Comparison of ENCODE assay signal across 1 cellular context in genomic region chr11:78156081-78156844, GRCh38.
TF ChIP-seq lines count a peak whose summit lies in the region.

No MANE protein-coding gene starts in this region.

TF ChIP-seq in HepG2, 621 proteins besides CTCF, POLR2A, EP300 and RAD21 (continued from another document and continues in another):
- TF ChIP-seq TERF1 (CRISPR knock-in tag; IDR thresholded peaks at IDR 0.05) (no peak), HNF1B (CRISPR knock-in tag; IDR thresholded peaks at IDR 0.05) (peak; percentile 76; the same call in 1 of the 2 replicates), ZMAT3 (CRISPR knock-in tag; conservative IDR thresholded peaks at IDR 0.05) (0 out of 2 replicates have a peak, but pooled peaks have one; percentile 24), KDM6A (CRISPR knock-in tag; IDR thresholded peaks at IDR 0.05; ENCODE audit: low read depth) (peak; percentile 87), ATF2 (CRISPR knock-in tag; IDR thresholded peaks at IDR 0.05) (0 out of 2 replicates have a peak, but pooled peaks have one; percentile 77), KDM5A (IDR thresholded peaks at IDR 0.05; ENCODE audit: borderline replicate concordance, low read length) (peak; percentile 29; the same call in 1 of the 2 replicates), KDM4B (CRISPR knock-in tag; IDR thresholded peaks at IDR 0.05) (peak; percentile 92), ELF3 (CRISPR knock-in tag; IDR thresholded peaks at IDR 0.05) (peak; percentile 84), ZNF326 (CRISPR knock-in tag; IDR thresholded peaks at IDR 0.05; ENCODE audit: borderline replicate concordance) (no peak), ZNF431 (CRISPR knock-in tag; IDR thresholded peaks at IDR 0.05; ENCODE audit: borderline replicate concordance, low read depth) (peak; percentile 43; the same call in 1 of the 2 replicates), ZNF543 (CRISPR knock-in tag; IDR thresholded peaks at IDR 0.05) (peak; percentile 63; the same call in 1 of the 2 replicates), SIX4 (CRISPR knock-in tag; IDR thresholded peaks at IDR 0.05) (peak; percentile 71; the same call in 1 of the 2 replicates), ZNF597 (CRISPR knock-in tag; IDR thresholded peaks at IDR 0.05) (no peak), SOX5 (CRISPR knock-in tag; IDR thresholded peaks at IDR 0.05; ENCODE audit: borderline replicate concordance) (peak; percentile 95), TOE1 (CRISPR knock-in tag; IDR thresholded peaks at IDR 0.05) (0 out of 2 replicates have a peak, but pooled peaks have one; percentile 45), NFKBIZ (CRISPR knock-in tag; IDR thresholded peaks at IDR 0.05) (peak; percentile 96), LBX2 (CRISPR knock-in tag; IDR thresholded peaks at IDR 0.05; ENCODE audit: borderline replicate concordance) (no peak), NCOA2 (CRISPR knock-in tag; IDR thresholded peaks at IDR 0.05) (peak; percentile 98), ZBTB38 (CRISPR knock-in tag; IDR thresholded peaks at IDR 0.05) (peak; percentile 76), PHB2 (IDR thresholded peaks at IDR 0.05; ENCODE audit: partially characterized antibody) (no peak), PHF21A (CRISPR knock-in tag; IDR thresholded peaks at IDR 0.05) (peak; percentile 99), ARNTL (CRISPR knock-in tag; IDR thresholded peaks at IDR 0.05) (peak; percentile 75; the same call in 1 of the 2 replicates), SIX1 (CRISPR knock-in tag; IDR thresholded peaks at IDR 0.05; ENCODE audit: borderline replicate concordance) (peak; percentile 53; the same call in 1 of the 2 replicates), ZBTB21 (CRISPR knock-in tag; IDR thresholded peaks at IDR 0.05) (peak; percentile 36; the same call in 1 of the 2 replicates), MAFG (CRISPR knock-in tag; IDR thresholded peaks at IDR 0.05) (peak; percentile 84), REST (IDR thresholded peaks at IDR 0.05; ENCODE audit: borderline replicate concordance in 1 of 2, low read depth in 1 of 2, low read length in 2 of 2) (peak in 1 of 2 experiments; percentile 52; a peak in 1 of 4 replicates), ZKSCAN8 (CRISPR knock-in tag; IDR thresholded peaks at IDR 0.05; ENCODE audit: borderline replicate concordance) (peak; percentile 94), NR2C2 (CRISPR knock-in tag; IDR thresholded peaks at IDR 0.05; ENCODE audit: borderline replicate concordance) (peak; percentile 89), ZNF230 (CRISPR knock-in tag; IDR thresholded peaks at IDR 0.05) (0 out of 2 replicates have a peak, but pooled peaks have one; percentile 55), ZNF609 (CRISPR knock-in tag; IDR thresholded peaks at IDR 0.05; ENCODE audit: borderline replicate concordance) (peak; percentile 96), MIER3 (CRISPR knock-in tag; IDR thresholded peaks at IDR 0.05; ENCODE audit: borderline replicate concordance) (peak; percentile 95; the same call in 1 of the 2 replicates), KAT8 (CRISPR knock-in tag; IDR thresholded peaks at IDR 0.05) (peak; percentile 79), POGZ (CRISPR knock-in tag; IDR thresholded peaks at IDR 0.05) (peak; percentile 86), ZNF343 (CRISPR knock-in tag; IDR thresholded peaks at IDR 0.05) (0 out of 2 replicates have a peak, but pooled peaks have one; percentile 64), SMC3 (IDR thresholded peaks at IDR 0.05; ENCODE audit: low read length) (0 out of 2 replicates have a peak, but pooled peaks have one; percentile 23), MXI1 (IDR thresholded peaks at IDR 0.05; ENCODE audit: borderline replicate concordance, low read depth, low read length) (0 out of 3 replicates have a peak, but pooled peaks have one; percentile 45), LCORL (IDR thresholded peaks at IDR 0.05) (peak; percentile 25; the same call in 1 of the 2 replicates), LCORL (CRISPR knock-in tag; IDR thresholded peaks at IDR 0.05) (peak; percentile 85), ZNF547 (CRISPR knock-in tag; IDR thresholded peaks at IDR 0.05) (0 out of 2 replicates have a peak, but pooled peaks have one; percentile 18)
- TF ChIP-seq, protein P1, sequence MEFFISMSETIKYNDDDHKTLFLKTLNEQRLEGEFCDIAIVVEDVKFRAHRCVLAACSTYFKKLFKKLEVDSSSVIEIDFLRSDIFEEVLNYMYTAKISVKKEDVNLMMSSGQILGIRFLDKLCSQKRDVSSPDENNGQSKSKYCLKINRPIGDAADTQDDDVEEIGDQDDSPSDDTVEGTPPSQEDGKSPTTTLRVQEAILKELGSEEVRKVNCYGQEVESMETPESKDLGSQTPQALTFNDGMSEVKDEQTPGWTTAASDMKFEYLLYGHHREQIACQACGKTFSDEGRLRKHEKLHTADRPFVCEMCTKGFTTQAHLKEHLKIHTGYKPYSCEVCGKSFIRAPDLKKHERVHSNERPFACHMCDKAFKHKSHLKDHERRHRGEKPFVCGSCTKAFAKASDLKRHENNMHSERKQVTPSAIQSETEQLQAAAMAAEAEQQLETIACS (CRISPR knock-in tag; IDR thresholded peaks at IDR 0.05), result no peak
- TF ChIP-seq, protein P2, sequence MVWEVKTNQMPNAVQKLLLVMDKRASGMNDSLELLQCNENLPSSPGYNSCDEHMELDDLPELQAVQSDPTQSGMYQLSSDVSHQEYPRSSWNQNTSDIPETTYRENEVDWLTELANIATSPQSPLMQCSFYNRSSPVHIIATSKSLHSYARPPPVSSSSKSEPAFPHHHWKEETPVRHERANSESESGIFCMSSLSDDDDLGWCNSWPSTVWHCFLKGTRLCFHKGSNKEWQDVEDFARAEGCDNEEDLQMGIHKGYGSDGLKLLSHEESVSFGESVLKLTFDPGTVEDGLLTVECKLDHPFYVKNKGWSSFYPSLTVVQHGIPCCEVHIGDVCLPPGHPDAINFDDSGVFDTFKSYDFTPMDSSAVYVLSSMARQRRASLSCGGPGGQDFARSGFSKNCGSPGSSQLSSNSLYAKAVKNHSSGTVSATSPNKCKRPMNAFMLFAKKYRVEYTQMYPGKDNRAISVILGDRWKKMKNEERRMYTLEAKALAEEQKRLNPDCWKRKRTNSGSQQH (CRISPR knock-in tag; IDR thresholded peaks at IDR 0.05; ENCODE audit: low read depth), result peak; percentile 83; the same call in 1 of the 2 replicates
